In the genomic region with DNA sequence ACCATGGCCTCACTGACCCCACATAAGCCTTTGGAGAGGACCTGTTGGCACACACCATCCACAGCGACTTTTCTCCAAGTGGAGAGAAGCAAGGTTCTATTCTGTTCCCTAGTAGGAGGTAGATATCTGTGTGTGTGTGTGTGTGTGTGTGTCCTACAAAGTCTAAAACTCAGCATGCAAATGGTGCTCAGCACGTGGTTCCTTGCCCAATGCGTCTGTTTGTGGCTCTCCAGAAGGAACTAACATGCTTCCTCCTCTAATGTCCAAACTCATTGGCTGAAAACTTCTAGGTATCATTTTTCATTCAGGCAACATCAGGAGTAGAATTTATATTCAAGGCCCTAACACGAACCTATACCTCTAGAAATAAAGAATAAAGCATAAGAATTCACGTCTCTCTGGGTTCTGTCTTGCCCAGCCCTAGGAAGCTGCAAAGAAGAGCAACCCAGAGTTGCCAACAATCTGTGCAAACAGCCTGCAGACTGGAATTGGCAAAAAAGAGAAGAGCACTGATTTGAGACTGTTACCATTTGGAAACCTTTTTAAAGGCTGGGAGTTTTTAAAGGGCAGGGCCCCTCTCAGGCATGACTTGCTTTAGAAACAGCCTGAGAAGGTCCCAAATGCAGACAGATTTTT, we compare ENCODE assay signal across 12 cellular contexts. TPM values are rescaled to one million over a fixed set of nuclear protein-coding genes. Genes with fewer than 3 reads are reported as not detected.
DNase-seq lines count a peak whose midpoint lies in the region; ATAC-seq and TF ChIP-seq lines count a peak whose summit lies in the region.
"Had no signal": no experiment of that assay in that cellular context is flagged by ENCODE, and none has a peak within 500 bp of the region (broad histone marks: within the 10 kb centered on the region; RNA-seq: fewer than 3 reads in every experiment).

No MANE protein-coding gene starts in this region.

- no peak for TF ChIP-seq CTCF in body of pancreas (IDR thresholded peaks at IDR 0.05)

- no peaks in the 10 kb centered on the region for H3K27me3 Mint-ChIP-seq in naive thymus-derived CD8-positive, alpha-beta T cell

- TF ChIP-seq POLR2A in body of pancreas (IDR thresholded peaks at IDR 0.05) = no peak

- peaks cover 0 to 57% (median 0%) of the 10 kb centered on the region in 3 donors for H3K36me3 Mint-ChIP-seq in naive thymus-derived CD8-positive, alpha-beta T cell

- H3K9me3 Mint-ChIP-seq in naive thymus-derived CD8-positive, alpha-beta T cell = no peaks in the 10 kb centered on the region

- ATAC-seq in body of pancreas (no peak), GM19452 (IDR thresholded peaks at IDR 0.05; ENCODE audit: unreplicated experiment) (no peak)
- no peak for ATAC-seq in naive thymus-derived CD8-positive, alpha-beta T cell

- H3K9me3 ChIP-seq in body of pancreas (no peaks in the 10 kb centered on the region), MG63 (no peaks in the 10 kb centered on the region)

- in situ Hi-C loops in KBM-7 (cut with MboI; ENCODE audit: low pct_unique_long_range_greater_than_20kb, low sequenced_read_pairs) = no loop called here

- DNase-seq in CD1c-positive myeloid dendritic cell (ENCODE audit: extremely low spot score) = peak; percentile 80
- DNase-seq in KBM-7 = peak; percentile 34
- DNase-seq in body of pancreas = peak in 1 of 4 donors; percentile 63
- no peak for DNase-seq in naive thymus-derived CD8-positive, alpha-beta T cell
- no peak for DNase-seq in NCI-H510A (lab: John Stamatoyannopoulos, UW)
- no peak for DNase-seq in activated CD4-positive, CD25-positive, alpha-beta regulatory T cell treated with anti-CD3 and anti-CD28 coated beads, Interleukin-2, amount 50 U/mL, for 72 hours
- DNase-seq in MG63 = no peak
- DNase-seq: amniotic stem cell, NCI-H1105, SW 1271 had no signal

- H3K36me3 ChIP-seq in body of pancreas (replicated peaks in 1 of 2; ENCODE audit: insufficient read depth in 1 of 2, low read depth in 2 of 2) (peaks cover 0 to under 1% of the 10 kb centered on the region in 2 donors), MG63 (peaks cover 80% of the 10 kb centered on the region)

- WGBS in body of pancreas, 2 donors = 55 to 66% methylated on average over 5 of the region's 5 CpGs

- peak overlapping the region in 8 of 10 donors; percentile 26 to 88 (median 73) for H3K27ac Mint-ChIP-seq in naive thymus-derived CD8-positive, alpha-beta T cell

- POLR2A ChIA-PET in naive thymus-derived CD8-positive, alpha-beta T cell (lab: Charles Lee) = interaction anchor here (0.9 to 1.8 kb wide), 2 partner anchors 25 to 26 kb away, joined by 3 to 5 read pairs; partner anchors contain the start of gene MAP3K14

- H3K27me3 ChIP-seq in body of pancreas (no peaks in the 10 kb centered on the region), MG63 (no peaks in the 10 kb centered on the region)

- peaks cover 89% of the 10 kb centered on the region for H3K4me1 ChIP-seq in body of pancreas

- H3K4me3 ChIP-seq in body of pancreas = no peak overlapping the region
- no peak overlapping the region for H3K4me3 ChIP-seq in MG63

- H3K27ac ChIP-seq in body of pancreas = peak overlapping the region in 3 of 4 donors; percentile 72 to 85 (median 77)

- intact Hi-C loops in body of pancreas (cut with DNase I) = no loop called here

- peaks cover 20 to 55% (median 47%) of the 10 kb centered on the region in 4 donors for H3K4me1 Mint-ChIP-seq in naive thymus-derived CD8-positive, alpha-beta T cell

- H3K4me3 Mint-ChIP-seq in naive thymus-derived CD8-positive, alpha-beta T cell = no peak overlapping the region

RNA-seq across cellular contexts. Expression of gene MAP3K14, which starts 25.5 kb away (rescaled TPM):
- 1 to 10 TPM; 6.5 to 9.9 TPM for total RNA-seq in body of pancreas
- total RNA-seq in naive thymus-derived CD8-positive, alpha-beta T cell = 10 to 100 TPM; 37.6 to 37.8 TPM
- polyA plus RNA-seq in naive thymus-derived CD8-positive, alpha-beta T cell = 1 to 10 TPM in 2 of 3 donors, under 1 TPM in 1; 0.73 to 7.2 (median 1.8) TPM
- total RNA-seq in MG63 (2014; rRNA removed; shearing (Covaris generic); ENCODE audit: low replicate concordance) = 13.4 and 18.7 TPM in 2 replicates

RNA-seq across cellular contexts. Expression of gene SPATA32, which starts 29.4 kb away (rescaled TPM):
- total RNA-seq in body of pancreas = 1 to 10 TPM in 1 of 2 donors, not detected in 1; 1.0 TPM
- total RNA-seq in naive thymus-derived CD8-positive, alpha-beta T cell = under 1 TPM; 0.47 to 0.75 TPM
- under 1 TPM; 0.30 to 0.81 (median 0.44) TPM for polyA plus RNA-seq in naive thymus-derived CD8-positive, alpha-beta T cell
- total RNA-seq in MG63 (2014; rRNA removed; shearing (Covaris generic); ENCODE audit: low replicate concordance) = not detected in 2 replicates
- polyA plus RNA-seq: neural cell had no signal

Comparison
In these comparisons a context has a peak if more than half of its experiments do, and no peak if none do; other contexts are left out.
1. DNase-seq: peak in CD1c-positive myeloid dendritic cell (single experiment) and KBM-7 (single experiment); none in naive thymus-derived CD8-positive, alpha-beta T cell (0 of 10), NCI-H510A (single experiment), activated CD4-positive, CD25-positive, alpha-beta regulatory T cell treated with anti-CD3 and anti-CD28 coated beads, Interleukin-2, amount 50 U/mL, for 72 hours (single experiment) and MG63 (single experiment).